In the genomic region with DNA sequence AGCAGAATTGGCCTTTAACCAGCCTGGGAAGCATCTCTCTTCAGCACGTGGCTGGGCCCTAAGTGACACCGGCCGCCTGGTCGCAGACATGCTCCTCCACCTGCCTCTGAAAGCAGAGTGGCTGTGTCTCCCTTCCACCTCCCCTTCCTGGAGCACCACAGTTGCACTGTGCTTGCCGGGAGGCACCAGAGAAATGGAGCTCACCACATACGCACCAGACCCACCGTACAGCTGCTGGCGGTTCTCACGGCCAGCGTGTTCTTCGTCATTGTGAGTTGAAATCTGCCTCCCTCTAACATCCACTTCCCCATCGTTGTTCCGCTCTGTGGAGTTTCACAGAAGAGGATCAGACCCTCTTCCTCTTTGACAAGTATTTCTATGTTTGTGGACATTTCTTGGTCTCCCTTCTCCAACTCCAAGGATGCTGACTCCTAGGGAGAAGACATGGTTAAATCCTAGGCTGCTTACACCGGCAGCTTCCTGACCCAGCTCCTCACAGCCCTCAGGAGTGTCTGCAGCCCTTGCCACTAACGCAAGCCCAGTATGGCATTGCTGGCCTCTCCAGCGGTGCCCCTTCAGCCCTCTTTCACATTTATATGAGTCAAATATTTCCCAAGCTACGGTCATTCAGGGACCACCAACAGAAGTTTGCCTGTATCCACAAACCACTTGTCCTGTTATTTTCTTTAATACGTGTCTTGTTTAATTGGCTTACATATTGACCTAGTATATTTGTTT, we compare ENCODE assay signal across 12 cellular contexts. TPM values are rescaled to one million over a fixed set of nuclear protein-coding genes. Genes with fewer than 3 reads are reported as not detected.
A peak's percentile ranks its signal among the peaks of the same experiment; 100 is the strongest.
DNase-seq lines count a peak whose midpoint lies in the region; ATAC-seq and TF ChIP-seq lines count a peak whose summit lies in the region.
"Had no signal": no experiment of that assay in that cellular context is flagged by ENCODE, and none has a peak within 500 bp of the region (broad histone marks: within the 10 kb centered on the region; RNA-seq: fewer than 3 reads in every experiment).

No MANE protein-coding gene starts in this region.

- WGBS in mammary epithelial cell (ENCODE audit: low coverage, missing lambda C conversion rate), result 92% methylated on average over 16 of the region's 18 CpGs

- H3K27ac Mint-ChIP-seq in MCF 10A (ENCODE audit: low read depth, unreplicated experiment) (peak overlapping the region; percentile 73), glutamatergic neuron (ENCODE audit: unreplicated experiment) (no peak overlapping the region)
- H3K27ac Mint-ChIP-seq: GM23338 had no signal

- no peak overlapping the region for H2AFZ ChIP-seq in mammary epithelial cell (ENCODE audit: low read depth, low read length)
- H2AFZ ChIP-seq: GM23338 had no signal

- H3K27ac ChIP-seq in mammary epithelial cell (ENCODE audit: insufficient read depth, low read depth, low read length) (no peak overlapping the region), tibial artery (no peak overlapping the region), WERI-Rb-1 (no peak overlapping the region)
- H3K27ac ChIP-seq: A549 had no signal

- in situ Hi-C loops in mammary epithelial cell (cut with MboI; ENCODE audit: low sequenced_read_pairs in 2 of 2), result no loop called here

- H3K9ac ChIP-seq in mammary epithelial cell (ENCODE audit: insufficient read depth, low read length), result no peak overlapping the region

- no peaks in the 10 kb centered on the region for H3K27me3 ChIP-seq in mammary epithelial cell (ENCODE audit: insufficient read depth, low read length)
- H3K27me3 ChIP-seq in tibial artery, result no peaks in the 10 kb centered on the region
- H3K27me3 ChIP-seq in WERI-Rb-1 (ENCODE audit: insufficient read depth, low read depth, severe bottlenecking), result peaks cover 93% of the 10 kb centered on the region

- H3K27me3 Mint-ChIP-seq in MCF 10A (ENCODE audit: insufficient read depth, unreplicated experiment) (no peaks in the 10 kb centered on the region), glutamatergic neuron (ENCODE audit: unreplicated experiment) (peaks cover 6% of the 10 kb centered on the region)

- H3K36me3 ChIP-seq in mammary epithelial cell (ENCODE audit: insufficient read depth, low read length) (no peaks in the 10 kb centered on the region), tibial artery (no peaks in the 10 kb centered on the region), WERI-Rb-1 (no peaks in the 10 kb centered on the region)

- H4K20me1 ChIP-seq in mammary epithelial cell (ENCODE audit: insufficient read depth, low read length), result no peaks in the 10 kb centered on the region

- H3K36me3 Mint-ChIP-seq in MCF 10A (ENCODE audit: insufficient read depth, unreplicated experiment) (no peaks in the 10 kb centered on the region), glutamatergic neuron (ENCODE audit: unreplicated experiment) (no peaks in the 10 kb centered on the region)

- no peak overlapping the region for H3K4me3 ChIP-seq in mammary epithelial cell (replicated peaks in 1 of 3; ENCODE audit: insufficient read depth in 1 of 3, low read depth in 2 of 3, low read length in 3 of 3)
- H3K4me3 ChIP-seq in tibial artery, result no peak overlapping the region
- no peak overlapping the region for H3K4me3 ChIP-seq in WERI-Rb-1 (ENCODE audit: low read depth, low read length)
- H3K4me3 ChIP-seq: A549, GM23338 had no signal

- H3K4me1 ChIP-seq in mammary epithelial cell (ENCODE audit: insufficient read depth, low read length), result peaks cover 7% of the 10 kb centered on the region
- H3K4me1 ChIP-seq in tibial artery, result no peaks in the 10 kb centered on the region
- H3K4me1 ChIP-seq: A549 had no signal

- BruUV-seq in MCF 10A (replicated peaks; lab: Mats Ljungman, UMichigan), result no TSS peak
- no TSS peak for BruUV-seq in mammary epithelial cell (replicated peaks; lab: Mats Ljungman, UMichigan)

- H3K79me2 ChIP-seq in mammary epithelial cell (ENCODE audit: insufficient read depth, low read length), result no peaks in the 10 kb centered on the region

- H3K4me1 Mint-ChIP-seq in MCF 10A (ENCODE audit: insufficient read depth, unreplicated experiment) (no peaks in the 10 kb centered on the region), glutamatergic neuron (ENCODE audit: low read depth, unreplicated experiment) (no peaks in the 10 kb centered on the region)
- H3K4me1 Mint-ChIP-seq: GM23338 had no signal

- intact Hi-C loops in MCF 10A (cut with micrococcal nuclease), result no loop called here
- intact Hi-C loops in mammary epithelial cell (cut with micrococcal nuclease), result no loop called here
- intact Hi-C loops in tibial artery (cut with DNase I; ENCODE audit: low total_unique reads), result no loop called here

- ATAC-seq in left lobe of liver (peak; percentile 29), HG03460 (IDR thresholded peaks at IDR 0.05; ENCODE audit: unreplicated experiment) (no peak)
- ATAC-seq: A549, GM23338 had no signal

- CTCF ChIA-PET in MCF 10A (lab: Yijun Ruan, JAX) (interaction anchor here (0.5 to 1.3 kb wide), 7 partner anchors 11 to 386 kb away, joined by 3 to 4 read pairs (median 3); no protein-coding TSS in a partner anchor), mammary epithelial cell (lab: Charles Lee; ENCODE audit: low non-redundant PET) (no interaction called here)

- TF ChIP-seq CTCF in MCF 10A (IDR thresholded peaks at IDR 0.05; ENCODE audit: unreplicated experiment) (no peak), mammary epithelial cell (conservative IDR thresholded peaks at IDR 0.05 in 1 of 2, IDR thresholded peaks at IDR 0.05 in 1 of 2; ENCODE audit: extremely low read depth in 1 of 2, insufficient read depth in 1 of 2, low read depth in 1 of 2, low read length in 2 of 2) (no peak), tibial artery (IDR thresholded peaks at IDR 0.05) (no peak), WERI-Rb-1 (IDR thresholded peaks at IDR 0.05; ENCODE audit: low read depth, low read length) (no peak), glutamatergic neuron (IDR thresholded peaks at IDR 0.05; ENCODE audit: partially characterized antibody, unreplicated experiment) (no peak)

- no peak overlapping the region for H3K4me2 ChIP-seq in mammary epithelial cell (ENCODE audit: insufficient read depth, low read depth, low read length)
- H3K4me2 ChIP-seq: A549, GM23338 had no signal

- POLR2A ChIA-PET in MCF 10A (lab: Yijun Ruan, JAX), result interaction anchor here (0.7 to 1.4 kb wide), 3 partner anchors 16 to 805 kb away, joined by 3 to 5 read pairs (median 3); no protein-coding TSS in a partner anchor

- no peak for DNase-seq in MCF 10A (ENCODE audit: unreplicated experiment)
- no peak for DNase-seq in mammary epithelial cell
- peak; percentile 38 to 65 for DNase-seq in NOMO-1 (lab: John Stamatoyannopoulos, UW; ENCODE audit: unreplicated experiment in 2 of 2)
- no peak for DNase-seq in left lobe of liver (ENCODE audit: low spot score)
- DNase-seq in tibial artery, result peak; percentile 44 to 64
- no peak for DNase-seq in WERI-Rb-1
- no peak for DNase-seq in glutamatergic neuron
- DNase-seq: EL had no signal

- no peaks in the 10 kb centered on the region for H3K9me3 Mint-ChIP-seq in MCF 10A (ENCODE audit: unreplicated experiment)
- peaks cover 5% of the 10 kb centered on the region for H3K9me3 Mint-ChIP-seq in glutamatergic neuron (ENCODE audit: unreplicated experiment)
- H3K9me3 Mint-ChIP-seq: GM23338 had no signal

- H3K9me3 ChIP-seq in mammary epithelial cell (replicated peaks; ENCODE audit: insufficient read depth, low read length) (no peaks in the 10 kb centered on the region), tibial artery (no peaks in the 10 kb centered on the region), WERI-Rb-1 (ENCODE audit: severe bottlenecking) (no peaks in the 10 kb centered on the region)
- H3K9me3 ChIP-seq: A549 had no signal

- dilution Hi-C loops in mammary epithelial cell (cut with HindIII; ENCODE audit: low sequenced_read_pairs), result no loop called here

- no peak overlapping the region for H3K4me3 Mint-ChIP-seq in MCF 10A (ENCODE audit: unreplicated experiment)
- H3K4me3 Mint-ChIP-seq in glutamatergic neuron (ENCODE audit: unreplicated experiment), result no peak overlapping the region
- H3K4me3 Mint-ChIP-seq: GM23338 had no signal

RNA-seq across cellular contexts. Expression of a gene that starts 11.5 kb away (rescaled TPM):
- total RNA-seq in MCF 10A (2022) (1,273 and 3,552 TPM in 2 replicates), mammary epithelial cell (1,000 to 10,000 TPM; 7,365 to 9,297 TPM), left lobe of liver (not detected), glutamatergic neuron (ENCODE audit: unreplicated experiment) (not detected)
- 8,158 TPM for polyA plus RNA-seq in mammary epithelial cell
- 8,553 TPM for polyA minus RNA-seq in mammary epithelial cell
- total RNA-seq: GM23338 had no signal
- polyA plus RNA-seq: BJ, GM23338 had no signal

RNA-seq across cellular contexts. Expression of a gene that starts 21.2 kb away (rescaled TPM):
- total RNA-seq in MCF 10A (2022) (not detected in 2 replicates), mammary epithelial cell (not detected), left lobe of liver (not detected), glutamatergic neuron (ENCODE audit: unreplicated experiment) (not detected)
- not detected for polyA plus RNA-seq in mammary epithelial cell
- polyA minus RNA-seq in mammary epithelial cell, result not detected
- total RNA-seq: GM23338 had no signal
- polyA plus RNA-seq: A549, BJ, GM23338 had no signal

RNA-seq across cellular contexts. Expression of a gene that starts 38.7 kb away (rescaled TPM):
- 1,403 and 1,688 TPM in 2 replicates for total RNA-seq in MCF 10A (2022)
- total RNA-seq in mammary epithelial cell, result 1,000 to 10,000 TPM; 5,785 to 6,260 TPM
- polyA plus RNA-seq in mammary epithelial cell, result 8,475 TPM
- polyA minus RNA-seq in mammary epithelial cell, result 6,728 TPM
- total RNA-seq in left lobe of liver, result not detected
- total RNA-seq in glutamatergic neuron (ENCODE audit: unreplicated experiment), result not detected
- total RNA-seq: GM23338 had no signal
- polyA plus RNA-seq: BJ, GM23338 had no signal

RNA-seq across cellular contexts. Expression of a gene that starts 41.9 kb away (rescaled TPM):
- not detected in 2 replicates for total RNA-seq in MCF 10A (2022)
- not detected for total RNA-seq in mammary epithelial cell
- polyA plus RNA-seq in mammary epithelial cell, result 0.05 TPM
- not detected for polyA minus RNA-seq in mammary epithelial cell
- not detected for total RNA-seq in left lobe of liver
- not detected for total RNA-seq in glutamatergic neuron (ENCODE audit: unreplicated experiment)
- total RNA-seq: GM23338 had no signal
- polyA plus RNA-seq: A549, BJ, GM23338 had no signal

RNA-seq across cellular contexts. Expression of a gene that starts 58.1 kb away (rescaled TPM):
- 0.19 and 0.44 TPM in 2 replicates for total RNA-seq in MCF 10A (2022)
- total RNA-seq in mammary epithelial cell, result 10 to 100 TPM; 16.6 to 29.5 TPM
- polyA plus RNA-seq in mammary epithelial cell, result 23.6 TPM
- polyA minus RNA-seq in mammary epithelial cell, result 1.8 TPM
- total RNA-seq in left lobe of liver, result not detected
- total RNA-seq in glutamatergic neuron (ENCODE audit: unreplicated experiment), result not detected
- total RNA-seq: GM23338 had no signal
- polyA plus RNA-seq: A549, BJ, GM23338 had no signal

Comparison
In these comparisons a context has a peak if more than half of its experiments do, and no peak if none do; other contexts are left out.
1. DNase-seq: peak in NOMO-1 (2 of 2) and tibial artery (2 of 2); none in MCF 10A (single experiment), mammary epithelial cell (single experiment), left lobe of liver (single experiment), WERI-Rb-1 (single experiment) and glutamatergic neuron (single experiment).
2. RNA of a gene that starts 11.5 kb away (total RNA-seq): 7,365 to 9,297 TPM in mammary epithelial cell and 1,273 to 3,552 TPM in MCF 10A; not detected in left lobe of liver (single experiment) and not detected in glutamatergic neuron (single experiment); every median in the first group is over 1,000 times any median in the second.
3. RNA of a gene that starts 38.7 kb away (total RNA-seq): 5,785 to 6,260 TPM in mammary epithelial cell and 1,403 to 1,688 TPM in MCF 10A; not detected in left lobe of liver (single experiment) and not detected in glutamatergic neuron (single experiment); every median in the first group is over 1,000 times any median in the second.